1 cellular context compared by ENCODE assay signal in the genomic region with DNA sequence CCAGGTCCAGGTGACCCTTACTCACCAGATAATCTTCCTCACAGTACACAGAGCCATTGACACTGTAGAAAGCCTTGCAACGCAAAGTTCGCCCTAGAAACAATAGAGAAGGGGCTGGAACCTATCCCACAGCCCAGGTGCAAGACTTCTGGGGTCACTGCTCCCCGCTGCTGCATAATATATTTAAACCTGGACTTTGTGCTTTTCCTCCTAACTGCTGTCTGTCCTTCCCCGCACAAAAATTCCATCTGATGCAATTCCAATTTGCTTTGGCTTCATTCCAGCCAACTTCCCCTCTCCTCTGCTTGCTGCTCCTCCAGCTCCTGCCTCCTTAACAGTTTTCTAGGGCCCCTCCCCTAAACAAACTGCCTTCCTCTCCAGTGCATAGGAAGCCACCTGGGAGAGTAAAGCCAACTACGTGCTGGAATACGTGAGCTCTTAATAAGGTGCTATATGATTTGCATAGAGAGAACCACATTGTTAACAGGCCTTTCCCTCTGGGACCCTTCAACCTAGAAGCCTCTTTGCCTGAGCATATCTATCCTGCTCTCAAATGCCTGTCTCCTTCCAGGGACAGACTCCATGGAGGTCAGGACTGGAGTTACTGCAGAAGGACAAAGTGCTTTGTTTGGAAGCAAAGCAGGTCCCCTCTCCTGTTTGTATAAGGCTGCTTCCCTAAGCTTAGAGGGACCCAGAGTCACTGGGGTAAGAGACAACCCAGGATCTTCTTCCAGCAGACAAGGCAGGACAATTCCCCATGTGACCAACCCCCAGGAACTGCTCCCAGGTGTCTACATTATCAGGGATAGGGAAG.
TF ChIP-seq lines count a peak whose summit lies in the region.

No MANE protein-coding gene starts in this region.

TF ChIP-seq in GM23338, 12 proteins besides CTCF, POLR2A, EP300 and RAD21 (continued from another document):
- TF ChIP-seq, protein P1, sequence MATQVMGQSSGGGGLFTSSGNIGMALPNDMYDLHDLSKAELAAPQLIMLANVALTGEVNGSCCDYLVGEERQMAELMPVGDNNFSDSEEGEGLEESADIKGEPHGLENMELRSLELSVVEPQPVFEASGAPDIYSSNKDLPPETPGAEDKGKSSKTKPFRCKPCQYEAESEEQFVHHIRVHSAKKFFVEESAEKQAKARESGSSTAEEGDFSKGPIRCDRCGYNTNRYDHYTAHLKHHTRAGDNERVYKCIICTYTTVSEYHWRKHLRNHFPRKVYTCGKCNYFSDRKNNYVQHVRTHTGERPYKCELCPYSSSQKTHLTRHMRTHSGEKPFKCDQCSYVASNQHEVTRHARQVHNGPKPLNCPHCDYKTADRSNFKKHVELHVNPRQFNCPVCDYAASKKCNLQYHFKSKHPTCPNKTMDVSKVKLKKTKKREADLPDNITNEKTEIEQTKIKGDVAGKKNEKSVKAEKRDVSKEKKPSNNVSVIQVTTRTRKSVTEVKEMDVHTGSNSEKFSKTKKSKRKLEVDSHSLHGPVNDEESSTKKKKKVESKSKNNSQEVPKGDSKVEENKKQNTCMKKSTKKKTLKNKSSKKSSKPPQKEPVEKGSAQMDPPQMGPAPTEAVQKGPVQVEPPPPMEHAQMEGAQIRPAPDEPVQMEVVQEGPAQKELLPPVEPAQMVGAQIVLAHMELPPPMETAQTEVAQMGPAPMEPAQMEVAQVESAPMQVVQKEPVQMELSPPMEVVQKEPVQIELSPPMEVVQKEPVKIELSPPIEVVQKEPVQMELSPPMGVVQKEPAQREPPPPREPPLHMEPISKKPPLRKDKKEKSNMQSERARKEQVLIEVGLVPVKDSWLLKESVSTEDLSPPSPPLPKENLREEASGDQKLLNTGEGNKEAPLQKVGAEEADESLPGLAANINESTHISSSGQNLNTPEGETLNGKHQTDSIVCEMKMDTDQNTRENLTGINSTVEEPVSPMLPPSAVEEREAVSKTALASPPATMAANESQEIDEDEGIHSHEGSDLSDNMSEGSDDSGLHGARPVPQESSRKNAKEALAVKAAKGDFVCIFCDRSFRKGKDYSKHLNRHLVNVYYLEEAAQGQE (IDR thresholded peaks at IDR 0.05; ENCODE audit: unreplicated experiment): no peak
- TF ChIP-seq NANOG (IDR thresholded peaks at IDR 0.05; ENCODE audit: borderline replicate concordance) (no peak), EZH2phosphoT487 (IDR thresholded peaks at IDR 0.05; ENCODE audit: unreplicated experiment) (no peak)
- TF ChIP-seq, protein P2, sequence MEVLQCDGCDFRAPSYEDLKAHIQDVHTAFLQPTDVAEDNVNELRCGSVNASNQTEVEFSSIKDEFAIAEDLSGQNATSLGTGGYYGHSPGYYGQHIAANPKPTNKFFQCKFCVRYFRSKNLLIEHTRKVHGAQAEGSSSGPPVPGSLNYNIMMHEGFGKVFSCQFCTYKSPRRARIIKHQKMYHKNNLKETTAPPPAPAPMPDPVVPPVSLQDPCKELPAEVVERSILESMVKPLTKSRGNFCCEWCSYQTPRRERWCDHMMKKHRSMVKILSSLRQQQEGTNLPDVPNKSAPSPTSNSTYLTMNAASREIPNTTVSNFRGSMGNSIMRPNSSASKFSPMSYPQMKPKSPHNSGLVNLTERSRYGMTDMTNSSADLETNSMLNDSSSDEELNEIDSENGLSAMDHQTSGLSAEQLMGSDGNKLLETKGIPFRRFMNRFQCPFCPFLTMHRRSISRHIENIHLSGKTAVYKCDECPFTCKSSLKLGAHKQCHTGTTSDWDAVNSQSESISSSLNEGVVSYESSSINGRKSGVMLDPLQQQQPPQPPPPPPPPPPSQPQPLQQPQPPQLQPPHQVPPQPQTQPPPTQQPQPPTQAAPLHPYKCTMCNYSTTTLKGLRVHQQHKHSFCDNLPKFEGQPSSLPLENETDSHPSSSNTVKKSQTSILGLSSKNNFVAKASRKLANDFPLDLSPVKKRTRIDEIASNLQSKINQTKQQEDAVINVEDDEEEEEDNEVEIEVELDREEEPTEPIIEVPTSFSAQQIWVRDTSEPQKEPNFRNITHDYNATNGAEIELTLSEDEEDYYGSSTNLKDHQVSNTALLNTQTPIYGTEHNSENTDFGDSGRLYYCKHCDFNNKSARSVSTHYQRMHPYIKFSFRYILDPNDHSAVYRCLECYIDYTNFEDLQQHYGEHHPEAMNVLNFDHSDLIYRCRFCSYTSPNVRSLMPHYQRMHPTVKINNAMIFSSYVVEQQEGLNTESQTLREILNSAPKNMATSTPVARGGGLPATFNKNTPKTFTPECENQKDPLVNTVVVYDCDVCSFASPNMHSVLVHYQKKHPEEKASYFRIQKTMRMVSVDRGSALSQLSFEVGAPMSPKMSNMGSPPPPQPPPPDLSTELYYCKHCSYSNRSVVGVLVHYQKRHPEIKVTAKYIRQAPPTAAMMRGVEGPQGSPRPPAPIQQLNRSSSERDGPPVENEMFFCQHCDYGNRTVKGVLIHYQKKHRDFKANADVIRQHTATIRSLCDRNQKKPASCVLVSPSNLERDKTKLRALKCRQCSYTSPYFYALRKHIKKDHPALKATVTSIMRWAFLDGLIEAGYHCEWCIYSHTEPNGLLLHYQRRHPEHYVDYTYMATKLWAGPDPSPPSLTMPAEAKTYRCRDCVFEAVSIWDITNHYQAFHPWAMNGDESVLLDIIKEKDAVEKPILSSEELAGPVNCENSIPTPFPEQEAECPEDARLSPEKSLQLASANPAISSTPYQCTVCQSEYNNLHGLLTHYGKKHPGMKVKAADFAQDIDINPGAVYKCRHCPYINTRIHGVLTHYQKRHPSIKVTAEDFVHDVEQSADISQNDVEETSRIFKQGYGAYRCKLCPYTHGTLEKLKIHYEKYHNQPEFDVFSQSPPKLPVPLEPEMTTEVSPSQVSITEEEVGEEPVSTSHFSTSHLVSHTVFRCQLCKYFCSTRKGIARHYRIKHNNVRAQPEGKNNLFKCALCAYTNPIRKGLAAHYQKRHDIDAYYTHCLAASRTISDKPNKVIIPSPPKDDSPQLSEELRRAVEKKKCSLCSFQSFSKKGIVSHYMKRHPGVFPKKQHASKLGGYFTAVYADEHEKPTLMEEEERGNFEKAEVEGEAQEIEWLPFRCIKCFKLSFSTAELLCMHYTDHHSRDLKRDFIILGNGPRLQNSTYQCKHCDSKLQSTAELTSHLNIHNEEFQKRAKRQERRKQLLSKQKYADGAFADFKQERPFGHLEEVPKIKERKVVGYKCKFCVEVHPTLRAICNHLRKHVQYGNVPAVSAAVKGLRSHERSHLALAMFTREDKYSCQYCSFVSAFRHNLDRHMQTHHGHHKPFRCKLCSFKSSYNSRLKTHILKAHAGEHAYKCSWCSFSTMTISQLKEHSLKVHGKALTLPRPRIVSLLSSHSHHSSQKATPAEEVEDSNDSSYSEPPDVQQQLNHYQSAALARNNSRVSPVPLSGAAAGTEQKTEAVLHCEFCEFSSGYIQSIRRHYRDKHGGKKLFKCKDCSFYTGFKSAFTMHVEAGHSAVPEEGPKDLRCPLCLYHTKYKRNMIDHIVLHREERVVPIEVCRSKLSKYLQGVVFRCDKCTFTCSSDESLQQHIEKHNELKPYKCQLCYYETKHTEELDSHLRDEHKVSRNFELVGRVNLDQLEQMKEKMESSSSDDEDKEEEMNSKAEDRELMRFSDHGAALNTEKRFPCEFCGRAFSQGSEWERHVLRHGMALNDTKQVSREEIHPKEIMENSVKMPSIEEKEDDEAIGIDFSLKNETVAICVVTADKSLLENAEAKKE (CRISPR knock-in tag; IDR thresholded peaks at IDR 0.05): no peak
